1 cellular context compared by ENCODE assay signal in the genomic region with DNA sequence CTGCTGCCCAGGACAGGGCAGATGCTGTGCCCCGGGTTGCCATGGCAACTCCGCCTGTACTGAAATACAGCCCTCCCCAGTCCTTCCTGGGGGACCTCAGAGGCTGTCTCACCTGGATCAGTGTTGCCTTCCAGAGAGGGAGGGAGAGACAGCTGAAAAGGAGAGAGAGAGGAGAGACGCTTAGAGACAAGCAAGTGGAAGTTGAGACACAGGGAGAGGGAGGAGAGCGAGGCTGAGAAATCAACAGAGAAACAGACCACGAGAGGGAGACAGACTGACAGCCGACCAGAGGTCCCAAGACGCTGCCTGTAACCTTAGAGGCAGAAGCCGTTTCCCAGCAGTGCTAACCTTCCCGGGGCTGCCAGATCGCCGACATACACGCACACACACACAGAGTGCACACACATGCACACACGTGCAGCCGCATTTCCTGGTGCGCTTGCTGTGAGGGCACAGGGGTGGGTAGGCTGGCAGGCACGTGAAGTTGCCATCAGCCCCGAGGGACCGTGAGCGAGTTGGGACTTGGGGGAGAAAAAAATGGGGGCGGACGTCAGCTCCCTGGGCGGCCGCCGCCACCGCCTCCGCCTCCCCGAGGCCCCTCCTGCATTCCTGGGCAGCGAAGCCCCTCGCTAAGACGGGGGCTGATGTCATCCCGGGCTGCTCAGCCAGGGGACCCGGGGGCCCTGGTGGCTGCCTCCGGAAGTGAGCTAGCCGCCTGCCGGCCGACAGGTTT.
A peak's percentile ranks its signal among the peaks of the same experiment; 100 is the strongest.
TF ChIP-seq lines count a peak whose summit lies in the region.

No MANE protein-coding gene starts in this region.

TF ChIP-seq in HEK293, 187 proteins besides CTCF, POLR2A, EP300 and RAD21 (continued from another document and continues in another):
- TF ChIP-seq, protein P1, sequence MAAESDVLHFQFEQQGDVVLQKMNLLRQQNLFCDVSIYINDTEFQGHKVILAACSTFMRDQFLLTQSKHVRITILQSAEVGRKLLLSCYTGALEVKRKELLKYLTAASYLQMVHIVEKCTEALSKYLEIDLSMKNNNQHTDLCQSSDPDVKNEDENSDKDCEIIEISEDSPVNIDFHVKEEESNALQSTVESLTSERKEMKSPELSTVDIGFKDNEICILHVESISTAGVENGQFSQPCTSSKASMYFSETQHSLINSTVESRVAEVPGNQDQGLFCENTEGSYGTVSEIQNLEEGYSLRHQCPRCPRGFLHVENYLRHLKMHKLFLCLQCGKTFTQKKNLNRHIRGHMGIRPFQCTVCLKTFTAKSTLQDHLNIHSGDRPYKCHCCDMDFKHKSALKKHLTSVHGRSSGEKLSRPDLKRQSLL (tag by site-specific recombination; IDR thresholded peaks at IDR 0.05), result no peak
- TF ChIP-seq ZBTB1 (tag by site-specific recombination; IDR thresholded peaks at IDR 0.05) (no peak), ZNF391 (tag by site-specific recombination; IDR thresholded peaks at IDR 0.05; ENCODE audit: borderline replicate concordance, low read depth) (0 out of 2 replicates have a peak, but pooled peaks have one; percentile 24), ZNF548 (tag by site-specific recombination; IDR thresholded peaks at IDR 0.05) (no peak), ZNF426 (tag by site-specific recombination; IDR thresholded peaks at IDR 0.05) (no peak), GLI2 (tag by site-specific recombination; IDR thresholded peaks at IDR 0.05; ENCODE audit: borderline replicate concordance, low read depth) (no peak), ZNF2 (tag by site-specific recombination; IDR thresholded peaks at IDR 0.05) (peak; percentile 83; the same call in 1 of the 2 replicates), ZBTB48 (tag by site-specific recombination; IDR thresholded peaks at IDR 0.05) (peak; percentile 95), ZNF433 (tag by site-specific recombination; IDR thresholded peaks at IDR 0.05; ENCODE audit: low read depth) (no peak), ZNF621 (tag by site-specific recombination; IDR thresholded peaks at IDR 0.05) (no peak), ZNF121 (tag by site-specific recombination; IDR thresholded peaks at IDR 0.05) (no peak), KLF10 (tag by site-specific recombination; IDR thresholded peaks at IDR 0.05) (no peak), ZBTB20 (tag by site-specific recombination; IDR thresholded peaks at IDR 0.05) (peak; percentile 90), ZSCAN16 (tag by site-specific recombination; IDR thresholded peaks at IDR 0.05) (no peak), ZNF558 (tag by site-specific recombination; IDR thresholded peaks at IDR 0.05) (peak; percentile 28; the same call in 1 of the 2 replicates), ZNF624 (tag by site-specific recombination; IDR thresholded peaks at IDR 0.05) (no peak), SALL2 (tag by site-specific recombination; IDR thresholded peaks at IDR 0.05; ENCODE audit: borderline replicate concordance) (no peak), KLF1 (tag by site-specific recombination; IDR thresholded peaks at IDR 0.05) (no peak), ZNF174 (tag by site-specific recombination; IDR thresholded peaks at IDR 0.05) (no peak), IKZF3 (tag by site-specific recombination; IDR thresholded peaks at IDR 0.05) (no peak; the same call in none of the 2 replicates), KLF9 (tag by site-specific recombination; IDR thresholded peaks at IDR 0.05; ENCODE audit: low read depth) (peak; percentile 28; the same call in 1 of the 2 replicates), ZBTB17 (tag by site-specific recombination; IDR thresholded peaks at IDR 0.05) (peak; percentile 95), KLF7 (tag by site-specific recombination; IDR thresholded peaks at IDR 0.05; ENCODE audit: borderline replicate concordance) (no peak), ZBTB21 (tag by site-specific recombination; IDR thresholded peaks at IDR 0.05) (no peak)
- TF ChIP-seq, protein P2, sequence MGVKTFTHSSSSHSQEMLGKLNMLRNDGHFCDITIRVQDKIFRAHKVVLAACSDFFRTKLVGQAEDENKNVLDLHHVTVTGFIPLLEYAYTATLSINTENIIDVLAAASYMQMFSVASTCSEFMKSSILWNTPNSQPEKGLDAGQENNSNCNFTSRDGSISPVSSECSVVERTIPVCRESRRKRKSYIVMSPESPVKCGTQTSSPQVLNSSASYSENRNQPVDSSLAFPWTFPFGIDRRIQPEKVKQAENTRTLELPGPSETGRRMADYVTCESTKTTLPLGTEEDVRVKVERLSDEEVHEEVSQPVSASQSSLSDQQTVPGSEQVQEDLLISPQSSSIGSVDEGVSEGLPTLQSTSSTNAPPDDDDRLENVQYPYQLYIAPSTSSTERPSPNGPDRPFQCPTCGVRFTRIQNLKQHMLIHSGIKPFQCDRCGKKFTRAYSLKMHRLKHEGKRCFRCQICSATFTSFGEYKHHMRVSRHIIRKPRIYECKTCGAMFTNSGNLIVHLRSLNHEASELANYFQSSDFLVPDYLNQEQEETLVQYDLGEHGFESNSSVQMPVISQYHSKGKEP (tag by site-specific recombination; IDR thresholded peaks at IDR 0.05), result no peak
- TF ChIP-seq, protein P3, sequence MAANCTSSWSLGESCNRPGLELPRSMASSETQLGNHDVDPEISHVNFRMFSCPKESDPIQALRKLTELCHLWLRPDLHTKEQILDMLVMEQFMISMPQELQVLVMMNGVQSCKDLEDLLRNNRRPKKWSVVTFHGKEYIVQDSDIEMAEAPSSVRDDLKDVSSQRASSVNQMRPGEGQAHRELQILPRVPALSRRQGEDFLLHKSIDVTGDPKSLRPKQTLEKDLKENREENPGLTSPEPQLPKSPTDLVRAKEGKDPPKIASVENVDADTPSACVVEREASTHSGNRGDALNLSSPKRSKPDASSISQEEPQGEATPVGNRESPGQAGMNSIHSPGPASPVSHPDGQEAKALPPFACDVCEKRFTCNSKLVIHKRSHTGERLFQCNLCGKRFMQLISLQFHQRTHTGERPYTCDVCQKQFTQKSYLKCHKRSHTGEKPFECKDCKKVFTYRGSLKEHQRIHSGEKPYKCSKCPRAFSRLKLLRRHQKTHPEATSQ (tag by site-specific recombination; IDR thresholded peaks at IDR 0.05), result no peak
- TF ChIP-seq, protein P4, sequence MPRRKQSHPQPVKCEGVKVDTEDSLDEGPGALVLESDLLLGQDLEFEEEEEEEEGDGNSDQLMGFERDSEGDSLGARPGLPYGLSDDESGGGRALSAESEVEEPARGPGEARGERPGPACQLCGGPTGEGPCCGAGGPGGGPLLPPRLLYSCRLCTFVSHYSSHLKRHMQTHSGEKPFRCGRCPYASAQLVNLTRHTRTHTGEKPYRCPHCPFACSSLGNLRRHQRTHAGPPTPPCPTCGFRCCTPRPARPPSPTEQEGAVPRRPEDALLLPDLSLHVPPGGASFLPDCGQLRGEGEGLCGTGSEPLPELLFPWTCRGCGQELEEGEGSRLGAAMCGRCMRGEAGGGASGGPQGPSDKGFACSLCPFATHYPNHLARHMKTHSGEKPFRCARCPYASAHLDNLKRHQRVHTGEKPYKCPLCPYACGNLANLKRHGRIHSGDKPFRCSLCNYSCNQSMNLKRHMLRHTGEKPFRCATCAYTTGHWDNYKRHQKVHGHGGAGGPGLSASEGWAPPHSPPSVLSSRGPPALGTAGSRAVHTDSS (tag by site-specific recombination; IDR thresholded peaks at IDR 0.05), result no peak
- TF ChIP-seq, protein P5, sequence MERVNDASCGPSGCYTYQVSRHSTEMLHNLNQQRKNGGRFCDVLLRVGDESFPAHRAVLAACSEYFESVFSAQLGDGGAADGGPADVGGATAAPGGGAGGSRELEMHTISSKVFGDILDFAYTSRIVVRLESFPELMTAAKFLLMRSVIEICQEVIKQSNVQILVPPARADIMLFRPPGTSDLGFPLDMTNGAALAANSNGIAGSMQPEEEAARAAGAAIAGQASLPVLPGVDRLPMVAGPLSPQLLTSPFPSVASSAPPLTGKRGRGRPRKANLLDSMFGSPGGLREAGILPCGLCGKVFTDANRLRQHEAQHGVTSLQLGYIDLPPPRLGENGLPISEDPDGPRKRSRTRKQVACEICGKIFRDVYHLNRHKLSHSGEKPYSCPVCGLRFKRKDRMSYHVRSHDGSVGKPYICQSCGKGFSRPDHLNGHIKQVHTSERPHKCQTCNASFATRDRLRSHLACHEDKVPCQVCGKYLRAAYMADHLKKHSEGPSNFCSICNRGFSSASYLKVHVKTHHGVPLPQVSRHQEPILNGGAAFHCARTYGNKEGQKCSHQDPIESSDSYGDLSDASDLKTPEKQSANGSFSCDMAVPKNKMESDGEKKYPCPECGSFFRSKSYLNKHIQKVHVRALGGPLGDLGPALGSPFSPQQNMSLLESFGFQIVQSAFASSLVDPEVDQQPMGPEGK (tag by site-specific recombination; IDR thresholded peaks at IDR 0.05), result peak; percentile 93
- TF ChIP-seq, protein P6, sequence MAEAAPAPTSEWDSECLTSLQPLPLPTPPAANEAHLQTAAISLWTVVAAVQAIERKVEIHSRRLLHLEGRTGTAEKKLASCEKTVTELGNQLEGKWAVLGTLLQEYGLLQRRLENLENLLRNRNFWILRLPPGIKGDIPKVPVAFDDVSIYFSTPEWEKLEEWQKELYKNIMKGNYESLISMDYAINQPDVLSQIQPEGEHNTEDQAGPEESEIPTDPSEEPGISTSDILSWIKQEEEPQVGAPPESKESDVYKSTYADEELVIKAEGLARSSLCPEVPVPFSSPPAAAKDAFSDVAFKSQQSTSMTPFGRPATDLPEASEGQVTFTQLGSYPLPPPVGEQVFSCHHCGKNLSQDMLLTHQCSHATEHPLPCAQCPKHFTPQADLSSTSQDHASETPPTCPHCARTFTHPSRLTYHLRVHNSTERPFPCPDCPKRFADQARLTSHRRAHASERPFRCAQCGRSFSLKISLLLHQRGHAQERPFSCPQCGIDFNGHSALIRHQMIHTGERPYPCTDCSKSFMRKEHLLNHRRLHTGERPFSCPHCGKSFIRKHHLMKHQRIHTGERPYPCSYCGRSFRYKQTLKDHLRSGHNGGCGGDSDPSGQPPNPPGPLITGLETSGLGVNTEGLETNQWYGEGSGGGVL (tag by site-specific recombination; IDR thresholded peaks at IDR 0.05), result peak; percentile 95
- TF ChIP-seq, protein P7, sequence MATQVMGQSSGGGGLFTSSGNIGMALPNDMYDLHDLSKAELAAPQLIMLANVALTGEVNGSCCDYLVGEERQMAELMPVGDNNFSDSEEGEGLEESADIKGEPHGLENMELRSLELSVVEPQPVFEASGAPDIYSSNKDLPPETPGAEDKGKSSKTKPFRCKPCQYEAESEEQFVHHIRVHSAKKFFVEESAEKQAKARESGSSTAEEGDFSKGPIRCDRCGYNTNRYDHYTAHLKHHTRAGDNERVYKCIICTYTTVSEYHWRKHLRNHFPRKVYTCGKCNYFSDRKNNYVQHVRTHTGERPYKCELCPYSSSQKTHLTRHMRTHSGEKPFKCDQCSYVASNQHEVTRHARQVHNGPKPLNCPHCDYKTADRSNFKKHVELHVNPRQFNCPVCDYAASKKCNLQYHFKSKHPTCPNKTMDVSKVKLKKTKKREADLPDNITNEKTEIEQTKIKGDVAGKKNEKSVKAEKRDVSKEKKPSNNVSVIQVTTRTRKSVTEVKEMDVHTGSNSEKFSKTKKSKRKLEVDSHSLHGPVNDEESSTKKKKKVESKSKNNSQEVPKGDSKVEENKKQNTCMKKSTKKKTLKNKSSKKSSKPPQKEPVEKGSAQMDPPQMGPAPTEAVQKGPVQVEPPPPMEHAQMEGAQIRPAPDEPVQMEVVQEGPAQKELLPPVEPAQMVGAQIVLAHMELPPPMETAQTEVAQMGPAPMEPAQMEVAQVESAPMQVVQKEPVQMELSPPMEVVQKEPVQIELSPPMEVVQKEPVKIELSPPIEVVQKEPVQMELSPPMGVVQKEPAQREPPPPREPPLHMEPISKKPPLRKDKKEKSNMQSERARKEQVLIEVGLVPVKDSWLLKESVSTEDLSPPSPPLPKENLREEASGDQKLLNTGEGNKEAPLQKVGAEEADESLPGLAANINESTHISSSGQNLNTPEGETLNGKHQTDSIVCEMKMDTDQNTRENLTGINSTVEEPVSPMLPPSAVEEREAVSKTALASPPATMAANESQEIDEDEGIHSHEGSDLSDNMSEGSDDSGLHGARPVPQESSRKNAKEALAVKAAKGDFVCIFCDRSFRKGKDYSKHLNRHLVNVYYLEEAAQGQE (tag by site-specific recombination; IDR thresholded peaks at IDR 0.05), result no peak
- TF ChIP-seq, protein P8, sequence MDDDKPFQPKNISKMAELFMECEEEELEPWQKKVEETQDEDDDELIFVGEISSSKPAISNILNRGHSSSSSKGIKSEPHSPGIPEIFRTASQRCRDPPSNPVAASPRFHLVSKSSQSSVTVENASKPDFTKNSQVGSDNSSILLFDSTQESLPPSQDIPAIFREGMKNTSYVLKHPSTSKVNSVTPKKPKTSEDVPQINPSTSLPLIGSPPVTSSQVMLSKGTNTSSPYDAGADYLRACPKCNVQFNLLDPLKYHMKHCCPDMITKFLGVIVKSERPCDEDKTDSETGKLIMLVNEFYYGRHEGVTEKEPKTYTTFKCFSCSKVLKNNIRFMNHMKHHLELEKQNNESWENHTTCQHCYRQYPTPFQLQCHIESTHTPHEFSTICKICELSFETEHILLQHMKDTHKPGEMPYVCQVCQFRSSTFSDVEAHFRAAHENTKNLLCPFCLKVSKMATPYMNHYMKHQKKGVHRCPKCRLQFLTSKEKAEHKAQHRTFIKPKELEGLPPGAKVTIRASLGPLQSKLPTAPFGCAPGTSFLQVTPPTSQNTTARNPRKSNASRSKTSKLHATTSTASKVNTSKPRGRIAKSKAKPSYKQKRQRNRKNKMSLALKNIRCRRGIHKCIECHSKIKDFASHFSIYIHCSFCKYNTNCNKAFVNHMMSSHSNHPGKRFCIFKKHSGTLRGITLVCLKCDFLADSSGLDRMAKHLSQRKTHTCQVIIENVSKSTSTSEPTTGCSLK (tag by site-specific recombination; IDR thresholded peaks at IDR 0.05), result no peak
- TF ChIP-seq, protein P9, sequence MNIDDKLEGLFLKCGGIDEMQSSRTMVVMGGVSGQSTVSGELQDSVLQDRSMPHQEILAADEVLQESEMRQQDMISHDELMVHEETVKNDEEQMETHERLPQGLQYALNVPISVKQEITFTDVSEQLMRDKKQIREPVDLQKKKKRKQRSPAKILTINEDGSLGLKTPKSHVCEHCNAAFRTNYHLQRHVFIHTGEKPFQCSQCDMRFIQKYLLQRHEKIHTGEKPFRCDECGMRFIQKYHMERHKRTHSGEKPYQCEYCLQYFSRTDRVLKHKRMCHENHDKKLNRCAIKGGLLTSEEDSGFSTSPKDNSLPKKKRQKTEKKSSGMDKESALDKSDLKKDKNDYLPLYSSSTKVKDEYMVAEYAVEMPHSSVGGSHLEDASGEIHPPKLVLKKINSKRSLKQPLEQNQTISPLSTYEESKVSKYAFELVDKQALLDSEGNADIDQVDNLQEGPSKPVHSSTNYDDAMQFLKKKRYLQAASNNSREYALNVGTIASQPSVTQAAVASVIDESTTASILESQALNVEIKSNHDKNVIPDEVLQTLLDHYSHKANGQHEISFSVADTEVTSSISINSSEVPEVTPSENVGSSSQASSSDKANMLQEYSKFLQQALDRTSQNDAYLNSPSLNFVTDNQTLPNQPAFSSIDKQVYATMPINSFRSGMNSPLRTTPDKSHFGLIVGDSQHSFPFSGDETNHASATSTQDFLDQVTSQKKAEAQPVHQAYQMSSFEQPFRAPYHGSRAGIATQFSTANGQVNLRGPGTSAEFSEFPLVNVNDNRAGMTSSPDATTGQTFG (tag by site-specific recombination; IDR thresholded peaks at IDR 0.05; ENCODE audit: borderline replicate concordance), result no peak
